In the genomic region with DNA sequence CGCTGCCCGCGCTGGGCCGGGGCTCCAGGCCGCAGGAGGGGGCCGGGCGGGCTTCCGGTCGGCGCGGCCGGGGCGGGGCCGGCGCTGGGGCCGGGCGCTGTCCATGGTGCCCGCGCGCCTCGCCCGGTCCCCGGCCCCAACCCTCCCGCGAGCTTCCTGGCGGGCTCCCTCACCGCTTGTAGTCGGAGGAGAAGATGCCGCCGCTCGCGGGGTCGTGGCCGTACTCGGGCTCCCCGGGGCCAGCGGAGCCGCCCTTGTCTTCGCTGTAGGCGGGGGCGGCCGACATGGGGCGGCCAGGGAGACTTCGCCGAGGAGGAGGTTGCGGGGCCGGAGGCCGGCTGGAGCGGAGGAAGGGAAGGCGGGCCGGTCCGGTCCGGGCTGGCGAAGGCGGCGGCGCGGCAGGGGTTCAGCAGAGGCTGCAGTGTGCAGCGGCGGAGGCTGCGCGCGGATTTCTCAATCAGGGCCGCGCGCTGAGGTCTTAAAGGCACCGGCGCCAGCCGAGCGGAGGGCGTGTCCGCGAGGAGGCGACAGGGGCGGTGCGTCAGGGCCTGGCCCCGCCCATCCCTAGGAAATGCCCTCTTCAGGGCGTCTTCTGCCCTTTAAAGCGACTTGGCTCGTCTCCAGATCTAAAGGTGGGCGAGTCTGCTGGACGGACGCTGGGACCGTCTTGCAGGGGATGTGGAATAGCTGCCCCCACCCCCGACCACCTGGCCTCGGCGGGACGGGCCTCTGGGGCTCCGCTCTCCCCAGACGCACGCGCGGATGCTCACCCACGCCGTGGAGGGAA, we compare ENCODE assay signal across 1 cellular context.
TF ChIP-seq lines count a peak whose summit lies in the region.

A gene with protein sequence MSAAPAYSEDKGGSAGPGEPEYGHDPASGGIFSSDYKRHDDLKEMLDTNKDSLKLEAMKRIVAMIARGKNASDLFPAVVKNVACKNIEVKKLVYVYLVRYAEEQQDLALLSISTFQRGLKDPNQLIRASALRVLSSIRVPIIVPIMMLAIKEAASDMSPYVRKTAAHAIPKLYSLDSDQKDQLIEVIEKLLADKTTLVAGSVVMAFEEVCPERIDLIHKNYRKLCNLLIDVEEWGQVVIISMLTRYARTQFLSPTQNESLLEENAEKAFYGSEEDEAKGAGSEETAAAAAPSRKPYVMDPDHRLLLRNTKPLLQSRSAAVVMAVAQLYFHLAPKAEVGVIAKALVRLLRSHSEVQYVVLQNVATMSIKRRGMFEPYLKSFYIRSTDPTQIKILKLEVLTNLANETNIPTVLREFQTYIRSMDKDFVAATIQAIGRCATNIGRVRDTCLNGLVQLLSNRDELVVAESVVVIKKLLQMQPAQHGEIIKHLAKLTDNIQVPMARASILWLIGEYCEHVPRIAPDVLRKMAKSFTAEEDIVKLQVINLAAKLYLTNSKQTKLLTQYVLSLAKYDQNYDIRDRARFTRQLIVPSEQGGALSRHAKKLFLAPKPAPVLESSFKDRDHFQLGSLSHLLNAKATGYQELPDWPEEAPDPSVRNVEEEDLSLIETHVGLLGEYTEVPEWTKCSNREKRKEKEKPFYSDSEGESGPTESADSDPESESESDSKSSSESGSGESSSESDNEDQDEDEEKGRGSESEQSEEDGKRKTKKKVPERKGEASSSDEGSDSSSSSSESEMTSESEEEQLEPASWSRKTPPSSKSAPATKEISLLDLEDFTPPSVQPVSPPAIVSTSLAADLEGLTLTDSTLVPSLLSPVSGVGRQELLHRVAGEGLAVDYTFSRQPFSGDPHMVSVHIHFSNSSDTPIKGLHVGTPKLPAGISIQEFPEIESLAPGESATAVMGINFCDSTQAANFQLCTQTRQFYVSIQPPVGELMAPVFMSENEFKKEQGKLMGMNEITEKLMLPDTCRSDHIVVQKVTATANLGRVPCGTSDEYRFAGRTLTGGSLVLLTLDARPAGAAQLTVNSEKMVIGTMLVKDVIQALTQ (minus strand): TSS at position 455 of the 787 bp plus-strand sequence. CDS start 169 bp downstream, at position 286.

TF ChIP-seq in SK-N-SH, 30 proteins besides CTCF, POLR2A, EP300 and RAD21 (continued from another document):
- TF ChIP-seq, protein P1, sequence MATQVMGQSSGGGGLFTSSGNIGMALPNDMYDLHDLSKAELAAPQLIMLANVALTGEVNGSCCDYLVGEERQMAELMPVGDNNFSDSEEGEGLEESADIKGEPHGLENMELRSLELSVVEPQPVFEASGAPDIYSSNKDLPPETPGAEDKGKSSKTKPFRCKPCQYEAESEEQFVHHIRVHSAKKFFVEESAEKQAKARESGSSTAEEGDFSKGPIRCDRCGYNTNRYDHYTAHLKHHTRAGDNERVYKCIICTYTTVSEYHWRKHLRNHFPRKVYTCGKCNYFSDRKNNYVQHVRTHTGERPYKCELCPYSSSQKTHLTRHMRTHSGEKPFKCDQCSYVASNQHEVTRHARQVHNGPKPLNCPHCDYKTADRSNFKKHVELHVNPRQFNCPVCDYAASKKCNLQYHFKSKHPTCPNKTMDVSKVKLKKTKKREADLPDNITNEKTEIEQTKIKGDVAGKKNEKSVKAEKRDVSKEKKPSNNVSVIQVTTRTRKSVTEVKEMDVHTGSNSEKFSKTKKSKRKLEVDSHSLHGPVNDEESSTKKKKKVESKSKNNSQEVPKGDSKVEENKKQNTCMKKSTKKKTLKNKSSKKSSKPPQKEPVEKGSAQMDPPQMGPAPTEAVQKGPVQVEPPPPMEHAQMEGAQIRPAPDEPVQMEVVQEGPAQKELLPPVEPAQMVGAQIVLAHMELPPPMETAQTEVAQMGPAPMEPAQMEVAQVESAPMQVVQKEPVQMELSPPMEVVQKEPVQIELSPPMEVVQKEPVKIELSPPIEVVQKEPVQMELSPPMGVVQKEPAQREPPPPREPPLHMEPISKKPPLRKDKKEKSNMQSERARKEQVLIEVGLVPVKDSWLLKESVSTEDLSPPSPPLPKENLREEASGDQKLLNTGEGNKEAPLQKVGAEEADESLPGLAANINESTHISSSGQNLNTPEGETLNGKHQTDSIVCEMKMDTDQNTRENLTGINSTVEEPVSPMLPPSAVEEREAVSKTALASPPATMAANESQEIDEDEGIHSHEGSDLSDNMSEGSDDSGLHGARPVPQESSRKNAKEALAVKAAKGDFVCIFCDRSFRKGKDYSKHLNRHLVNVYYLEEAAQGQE (IDR thresholded peaks at IDR 0.05; ENCODE audit: low read depth, low read length) = peak; percentile 97
TF ChIP-seq in SK-N-SH: peak in this region for 2.
